15 cellular contexts compared by ENCODE assay signal in the genomic region with DNA sequence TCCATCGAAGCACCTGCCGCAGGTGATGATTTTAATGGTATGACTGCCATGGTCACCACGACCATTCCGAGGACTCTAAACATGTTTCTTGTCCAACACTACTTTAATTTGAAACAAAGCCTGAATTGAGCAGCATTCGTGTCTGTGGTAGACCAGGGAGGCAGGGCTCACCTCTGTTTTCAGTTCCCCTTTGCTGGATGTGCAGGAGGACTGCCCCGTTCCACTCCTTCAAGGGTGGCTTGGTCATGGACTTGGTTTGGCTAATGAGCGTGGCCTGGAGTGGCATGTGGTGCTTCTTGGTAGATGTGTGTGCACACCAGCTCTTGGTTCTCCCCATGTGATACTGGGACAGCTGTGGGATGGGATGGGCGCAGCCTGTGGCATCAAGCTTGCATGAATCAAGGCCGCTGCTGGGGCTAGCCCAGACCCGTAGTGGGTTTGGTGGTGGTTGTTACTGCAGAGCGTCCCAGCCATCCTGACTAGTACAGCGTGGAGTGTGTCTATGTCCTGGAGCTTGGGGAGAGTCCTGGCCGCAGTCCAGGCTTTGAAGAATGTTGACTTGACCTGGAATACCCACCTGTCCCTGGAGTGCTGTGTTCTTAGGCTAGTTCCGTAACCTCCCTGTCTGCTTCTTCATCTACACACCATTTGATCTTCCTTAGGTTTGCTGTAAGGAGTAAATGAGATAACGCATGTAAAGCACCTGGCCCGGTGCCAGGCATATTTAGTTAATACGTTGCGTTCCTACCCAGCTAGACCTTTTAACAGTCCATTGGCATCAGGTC. TPM values are rescaled to one million over a fixed set of nuclear protein-coding genes. Genes with fewer than 3 reads are reported as not detected.
A peak's percentile ranks its signal among the peaks of the same experiment; 100 is the strongest.
DNase-seq lines count a peak whose midpoint lies in the region; ATAC-seq and TF ChIP-seq lines count a peak whose summit lies in the region.
"Had no signal": no experiment of that assay in that cellular context is flagged by ENCODE, and none has a peak within 500 bp of the region (broad histone marks: within the 10 kb centered on the region; RNA-seq: fewer than 3 reads in every experiment).

No MANE protein-coding gene starts in this region.

- H3K4me1 ChIP-seq in trophoblast cell (ENCODE audit: control insufficient read depth in 1 of 2, insufficient read depth in 2 of 2, low read length in 2 of 2): peaks cover 0 to 2% of the 10 kb centered on the region in 2 experiments
- no peaks in the 10 kb centered on the region for H3K4me1 ChIP-seq in heart right ventricle
- H3K4me1 ChIP-seq in Karpas-422 (ENCODE audit: low read length): no peaks in the 10 kb centered on the region

- H2AK5ac ChIP-seq in trophoblast cell (ENCODE audit: low read length): no peak overlapping the region

- no peaks in the 10 kb centered on the region for H3K27me3 ChIP-seq in trophoblast cell (ENCODE audit: insufficient read depth, low read length)
- no peaks in the 10 kb centered on the region for H3K27me3 ChIP-seq in heart right ventricle
- H3K27me3 ChIP-seq in Karpas-422 (ENCODE audit: low read length): peaks cover 4% of the 10 kb centered on the region; the same call in 1 of the 2 replicates

- intact Hi-C loops in heart right ventricle (cut with DNase I): no loop called here
- intact Hi-C loops in left ventricle myocardium superior (cut with micrococcal nuclease): no loop called here

- ATAC-seq in GM19351 (IDR thresholded peaks at IDR 0.05; ENCODE audit: unreplicated experiment) (peak; percentile 98), HG02678 (IDR thresholded peaks at IDR 0.05; ENCODE audit: unreplicated experiment) (peak; percentile 98), HG03565 (IDR thresholded peaks at IDR 0.05; ENCODE audit: unreplicated experiment) (peak; percentile 97), heart right ventricle (no peak), HG02840 (IDR thresholded peaks at IDR 0.05; ENCODE audit: low FRiP score, unreplicated experiment) (no peak), left ventricle myocardium superior (no peak)

- peak overlapping the region; percentile 25 for H3K18ac ChIP-seq in trophoblast cell (ENCODE audit: low read length)

- H3K23ac ChIP-seq in trophoblast cell (ENCODE audit: low read length): no peak overlapping the region

- H2AFZ ChIP-seq in trophoblast cell (ENCODE audit: insufficient read depth, low read length, poor library complexity) (no peak overlapping the region), Karpas-422 (ENCODE audit: low read length) (no peak overlapping the region)

- H3K79me1 ChIP-seq in trophoblast cell (ENCODE audit: low read length): no peaks in the 10 kb centered on the region

- no peak overlapping the region for H2BK5ac ChIP-seq in trophoblast cell (ENCODE audit: low read depth, low read length, poor library complexity)

- no peak overlapping the region for H4K8ac ChIP-seq in trophoblast cell (ENCODE audit: low read depth, low read length)

- DNase-seq in trophoblast cell (no peak), heart right ventricle (no peak), left ventricle myocardium superior (no peak), Karpas-422 (no peak)
- DNase-seq: activated CD4-positive, alpha-beta memory T cell treated with anti-CD3 and anti-CD28 coated beads for 36 hours; DMS79 treated with DMSO at 0.1 percent for 48 hours; H9; NCI-H1694 treated with DMSO at 0.1 percent for 48 hours; right cardiac atrium; SHP77 treated with DMSO at 0.1 percent for 48 hours; stimulated activated naive CD4-positive, alpha-beta T cell treated with Interleukin-2 at 50 U/mL for 16 hours had no signal

- peak overlapping the region; percentile 7 for H3K9ac ChIP-seq in trophoblast cell (ENCODE audit: low read length)
- no peak overlapping the region for H3K9ac ChIP-seq in Karpas-422 (ENCODE audit: low read length)

- no peak overlapping the region for H2BK12ac ChIP-seq in trophoblast cell (ENCODE audit: low read length)

- H3K4me2 ChIP-seq in trophoblast cell (ENCODE audit: low read length) (no peak overlapping the region), Karpas-422 (ENCODE audit: low read depth, low read length, poor library complexity, severe bottlenecking) (no peak overlapping the region)

- H3K9me3 ChIP-seq in trophoblast cell (ENCODE audit: insufficient read depth, low read depth, low read length) (peaks cover 5% of the 10 kb centered on the region), heart right ventricle (peaks cover 0 to 5% (median 0%) of the 10 kb centered on the region in 11 donors), Karpas-422 (ENCODE audit: low read length) (no peaks in the 10 kb centered on the region; the same call in none of the 2 replicates)

- no peak overlapping the region for H4K91ac ChIP-seq in trophoblast cell (ENCODE audit: low read depth, low read length)

- no CpG with 5 or more reads among the region's 18 CpGs for WGBS in trophoblast cell (ENCODE audit: extremely low coverage, insufficient coverage, insufficient read length)
- WGBS in heart right ventricle, 2 donors: 84 to 87% methylated on average over 18 of the region's 18 CpGs

- H4K20me1 ChIP-seq in Karpas-422 (ENCODE audit: insufficient read depth, low read depth, low read length): no peaks in the 10 kb centered on the region; the same call in 1 of the 2 replicates

- no peaks in the 10 kb centered on the region for H3K36me3 ChIP-seq in trophoblast cell (ENCODE audit: control insufficient read depth in 1 of 2, insufficient read depth in 2 of 2, low read length in 2 of 2)
- peaks cover 0 to 9% (median 0%) of the 10 kb centered on the region in 9 donors for H3K36me3 ChIP-seq in heart right ventricle
- H3K36me3 ChIP-seq in Karpas-422 (ENCODE audit: insufficient read depth, low read length): no peaks in the 10 kb centered on the region

- TF ChIP-seq CTCF in heart right ventricle (IDR thresholded peaks at IDR 0.05): no peak

- no peak overlapping the region for H3K27ac ChIP-seq in trophoblast cell (ENCODE audit: low read depth, low read length)
- H3K27ac ChIP-seq in heart right ventricle: no peak overlapping the region
- no peak overlapping the region for H3K27ac ChIP-seq in Karpas-422 (ENCODE audit: low read length)

- H3K4ac ChIP-seq in trophoblast cell (ENCODE audit: low read depth, low read length): no peak overlapping the region

- no peaks in the 10 kb centered on the region for H3K9me2 ChIP-seq in Karpas-422 (replicated peaks; ENCODE audit: insufficient read depth, low read length)

- no peaks in the 10 kb centered on the region for H3K79me2 ChIP-seq in trophoblast cell (ENCODE audit: control insufficient read depth, insufficient read depth, low read length, poor library complexity)
- H3K79me2 ChIP-seq in Karpas-422 (ENCODE audit: low read length): no peaks in the 10 kb centered on the region

- H4K12ac ChIP-seq in trophoblast cell (ENCODE audit: low read depth, low read length): no peak overlapping the region

- H3K4me3 ChIP-seq in trophoblast cell (ENCODE audit: low read depth, low read length) (no peak overlapping the region), heart right ventricle (no peak overlapping the region), Karpas-422 (ENCODE audit: low read length) (no peak overlapping the region)

- no peak overlapping the region for H2BK120ac ChIP-seq in trophoblast cell (ENCODE audit: insufficient read depth, low read length, poor library complexity)

- H3K14ac ChIP-seq in trophoblast cell (ENCODE audit: low read length): no peak overlapping the region

RNA-seq across cellular contexts. Expression of gene MGMT, which starts 34.8 kb away (rescaled TPM):
- polyA plus RNA-seq in trophoblast cell (2013): 9.3 and 10.2 TPM in 2 replicates
- total RNA-seq in heart right ventricle (10 to 100 TPM in 8 of 10 donors, 1 to 10 TPM in 2; 8.4 to 17.8 (median 12.9) TPM), left ventricle myocardium superior (16.7 TPM)
- polyA plus RNA-seq in heart right ventricle: 10 to 100 TPM; 10.1 to 11.9 TPM
- total RNA-seq in Karpas-422 (2014; rRNA removed; shearing (Covaris generic); ENCODE audit: low replicate concordance): 22.5 and 33.8 TPM in 2 replicates

Comparison
In these comparisons a context has a peak if more than half of its experiments do, and no peak if none do; other contexts are left out.
1. ATAC-seq: peak in GM19351 (single experiment), HG02678 (single experiment) and HG03565 (single experiment); none in heart right ventricle (0 of 8), HG02840 (single experiment) and left ventricle myocardium superior (single experiment).